Comparison of ENCODE assay signal across 8 cellular contexts in genomic region chr10:127612-128432, GRCh38. TPM values are rescaled to one million over a fixed set of nuclear protein-coding genes. Genes with fewer than 3 reads are reported as not detected.
DNase-seq lines count a peak whose midpoint lies in the region; ATAC-seq, FAIRE-seq and TF ChIP-seq lines count a peak whose summit lies in the region.

No MANE protein-coding gene starts in this region.

- peaks cover 5% of the 10 kb centered on the region; the same call in 1 of the 2 replicates for H3K36me3 Mint-ChIP-seq in HFFc6 (ENCODE audit: low read depth)

- no peaks in the 10 kb centered on the region for H3K9me3 ChIP-seq in effector memory CD4-positive, alpha-beta T cell (ENCODE audit: control insufficient read depth, low read length)

- peaks cover 33% of the 10 kb centered on the region for H3K4me1 Mint-ChIP-seq in HFFc6 (ENCODE audit: low read depth)

- H3K27me3 Mint-ChIP-seq in HFFc6 (ENCODE audit: insufficient read depth) = peaks cover under 1% of the 10 kb centered on the region

- no peak overlapping the region for H3K27ac Mint-ChIP-seq in HFFc6

- no peaks in the 10 kb centered on the region for H3K27me3 ChIP-seq in effector memory CD4-positive, alpha-beta T cell (replicated peaks; ENCODE audit: control insufficient read depth, insufficient read depth, low read length, poor library complexity, severe bottlenecking)

- no peaks in the 10 kb centered on the region for H3K36me3 ChIP-seq in effector memory CD4-positive, alpha-beta T cell (ENCODE audit: control insufficient read depth, insufficient read depth, low read length)

- no peaks in the 10 kb centered on the region for H3K4me1 ChIP-seq in effector memory CD4-positive, alpha-beta T cell (ENCODE audit: control insufficient read depth, insufficient read depth, low read length, poor library complexity, severe bottlenecking)

- peak; percentile 27 for TF ChIP-seq POLR2A in NB4 (IDR thresholded peaks at IDR 0.05; ENCODE audit: extremely low read depth, insufficient read length)

- DNase-seq in GF-D8 (lab: John Stamatoyannopoulos, UW) = peak; percentile 90
- DNase-seq in NB4 (ENCODE audit: low read depth) = peak; percentile 89
- DNase-seq in effector memory CD4-positive, alpha-beta T cell = no peak
- no peak for DNase-seq in D721Med (ENCODE audit: insufficient read length, low spot score)
- DNase-seq in cerebellum (ENCODE audit: low spot score) = no peak
- no peak for DNase-seq in HFFc6

- H3K4me3 Mint-ChIP-seq in HFFc6 = no peak overlapping the region

- no peak for FAIRE-seq in D721Med (lab: Jason Lieb, UNC)

- ATAC-seq in GM21526 (IDR thresholded peaks at IDR 0.05; ENCODE audit: low FRiP score, unreplicated experiment) (peak; percentile 88), HG03521 (IDR thresholded peaks at IDR 0.05; ENCODE audit: unreplicated experiment) (no peak)

- no peak for TF ChIP-seq CTCF in NB4 (IDR thresholded peaks at IDR 0.05; ENCODE audit: low read depth, low read length)
- TF ChIP-seq CTCF in D721Med (IDR thresholded peaks at IDR 0.05; ENCODE audit: insufficient read depth, missing control alignments) = no peak
- no peak for TF ChIP-seq CTCF in HFFc6 (IDR thresholded peaks at IDR 0.05)

- H3K9me3 Mint-ChIP-seq in HFFc6 = peaks cover 4% of the 10 kb centered on the region

- H3K4me3 ChIP-seq in NB4 (ENCODE audit: low read depth, low read length) = peak overlapping the region; percentile 60
- peak overlapping the region; percentile 74 for H3K4me3 ChIP-seq in effector memory CD4-positive, alpha-beta T cell (ENCODE audit: insufficient read depth, low read depth, low read length, poor library complexity, severe bottlenecking)

- peak overlapping the region; percentile 43 for H3K27ac ChIP-seq in effector memory CD4-positive, alpha-beta T cell (ENCODE audit: insufficient read depth, low read length, poor library complexity, severe bottlenecking)

RNA-seq across cellular contexts. Expression of gene ZMYND11, which starts 7.4 kb away (rescaled TPM):
- 80.3 TPM for total RNA-seq in cerebellum
- total RNA-seq in HFFc6 (2021; fragmentation: NEBNext Ultra II Directional; extraction: Animal tissue kit (Norgen Biotek cat#: 25700)) = 10 to 100 TPM; 56.7 to 75.2 (median 65.9) TPM

Comparison
In these comparisons a context has a peak if more than half of its experiments do, and no peak if none do; other contexts are left out.
1. DNase-seq: peak in GF-D8 (single experiment) and NB4 (single experiment); none in effector memory CD4-positive, alpha-beta T cell (0 of 3), D721Med (single experiment), cerebellum (single experiment) and HFFc6 (single experiment).